Comparison of ENCODE assay signal across 1 cellular context in the genomic region with DNA sequence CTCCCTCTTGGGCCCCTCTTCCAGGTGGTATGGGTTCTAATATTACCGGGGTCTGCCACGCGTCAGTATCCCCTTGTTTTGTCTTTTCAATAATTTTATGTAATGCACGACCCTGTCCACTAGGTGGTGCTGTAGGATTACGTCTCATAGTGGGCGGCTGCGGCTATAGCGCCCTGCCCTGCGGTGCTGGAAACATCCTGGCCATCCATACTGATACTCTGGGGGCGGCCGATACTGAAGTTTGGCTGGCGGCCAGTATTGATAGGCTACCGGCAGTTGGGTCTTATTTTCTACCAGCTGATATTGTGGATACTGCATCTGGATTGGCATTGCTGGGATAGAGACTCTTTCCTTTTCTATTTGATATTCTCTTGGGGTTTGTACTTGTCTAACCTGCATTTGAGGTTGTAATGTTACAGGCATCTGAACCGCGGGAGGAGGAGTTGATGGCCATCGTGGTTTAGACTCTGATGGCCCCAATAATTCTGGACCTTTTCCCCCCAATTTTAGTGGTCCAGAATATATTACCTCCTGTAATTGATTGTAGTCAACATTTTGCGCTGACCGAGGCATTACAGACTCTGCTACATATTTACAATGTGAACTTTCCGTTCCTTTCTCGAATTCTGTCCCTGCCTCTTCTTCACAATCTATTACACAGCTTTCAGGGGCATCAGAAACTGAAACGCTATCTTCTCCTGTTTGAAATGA.
TF ChIP-seq lines count a peak whose summit lies in the region.

No MANE protein-coding gene starts in this region.

TF ChIP-seq in GM12878, 131 proteins besides CTCF, POLR2A, EP300 and RAD21 (continued from another document):
- TF ChIP-seq CHD4 (IDR thresholded peaks at IDR 0.05) = no peak
- peak; percentile 57 for TF ChIP-seq IKZF1 (conservative IDR thresholded peaks at IDR 0.05)
- no peak for TF ChIP-seq CBFB (IDR thresholded peaks at IDR 0.05; ENCODE audit: low read depth)
- TF ChIP-seq GATAD2B (conservative IDR thresholded peaks at IDR 0.05; ENCODE audit: low read depth) = 0 out of 2 replicates have a peak, but pooled peaks have one; percentile 31
- TF ChIP-seq CUX1 (IDR thresholded peaks at IDR 0.05; ENCODE audit: insufficient replicate concordance, low read depth, low read length) = peak; percentile 90
- no peak for TF ChIP-seq ATF2 (IDR thresholded peaks at IDR 0.05; ENCODE audit: low read length)
- peak; percentile 61; the same call in 1 of the 2 replicates for TF ChIP-seq RB1 (IDR thresholded peaks at IDR 0.05; ENCODE audit: borderline replicate concordance)
- no peak for TF ChIP-seq RBBP5 (conservative IDR thresholded peaks at IDR 0.05)
- no peak for TF ChIP-seq E4F1 (IDR thresholded peaks at IDR 0.05; ENCODE audit: borderline replicate concordance, partially characterized antibody)
- TF ChIP-seq, protein P1, sequence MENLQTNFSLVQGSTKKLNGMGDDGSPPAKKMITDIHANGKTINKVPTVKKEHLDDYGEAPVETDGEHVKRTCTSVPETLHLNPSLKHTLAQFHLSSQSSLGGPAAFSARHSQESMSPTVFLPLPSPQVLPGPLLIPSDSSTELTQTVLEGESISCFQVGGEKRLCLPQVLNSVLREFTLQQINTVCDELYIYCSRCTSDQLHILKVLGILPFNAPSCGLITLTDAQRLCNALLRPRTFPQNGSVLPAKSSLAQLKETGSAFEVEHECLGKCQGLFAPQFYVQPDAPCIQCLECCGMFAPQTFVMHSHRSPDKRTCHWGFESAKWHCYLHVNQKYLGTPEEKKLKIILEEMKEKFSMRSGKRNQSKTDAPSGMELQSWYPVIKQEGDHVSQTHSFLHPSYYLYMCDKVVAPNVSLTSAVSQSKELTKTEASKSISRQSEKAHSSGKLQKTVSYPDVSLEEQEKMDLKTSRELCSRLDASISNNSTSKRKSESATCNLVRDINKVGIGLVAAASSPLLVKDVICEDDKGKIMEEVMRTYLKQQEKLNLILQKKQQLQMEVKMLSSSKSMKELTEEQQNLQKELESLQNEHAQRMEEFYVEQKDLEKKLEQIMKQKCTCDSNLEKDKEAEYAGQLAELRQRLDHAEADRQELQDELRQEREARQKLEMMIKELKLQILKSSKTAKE (IDR thresholded peaks at IDR 0.05; ENCODE audit: low read depth, poor library complexity, severe bottlenecking) = peak; percentile 53
- TF ChIP-seq EED (IDR thresholded peaks at IDR 0.05; ENCODE audit: low read depth) = 0 out of 2 replicates have a peak, but pooled peaks have one; percentile 45
- no peak for TF ChIP-seq CEBPB (IDR thresholded peaks at IDR 0.05; ENCODE audit: borderline replicate concordance in 1 of 2, low read depth in 2 of 2, low read length in 2 of 2)
- TF ChIP-seq DPF2 (IDR thresholded peaks at IDR 0.05) = no peak
- TF ChIP-seq LARP7 (IDR thresholded peaks at IDR 0.05) = no peak
- peak; percentile 68 for TF ChIP-seq RUNX3 (IDR thresholded peaks at IDR 0.05; ENCODE audit: low read length)
- peak; percentile 40; the same call in 1 of the 2 replicates for TF ChIP-seq YY1 (IDR thresholded peaks at IDR 0.05; ENCODE audit: low read depth, low read length)
- TF ChIP-seq MYB (IDR thresholded peaks at IDR 0.05; ENCODE audit: borderline replicate concordance, low read depth, low read length) = no peak
- TF ChIP-seq SP1 (IDR thresholded peaks at IDR 0.05; ENCODE audit: low read depth, low read length) = no peak
